15 cellular contexts compared by ENCODE assay signal in the genomic region with DNA sequence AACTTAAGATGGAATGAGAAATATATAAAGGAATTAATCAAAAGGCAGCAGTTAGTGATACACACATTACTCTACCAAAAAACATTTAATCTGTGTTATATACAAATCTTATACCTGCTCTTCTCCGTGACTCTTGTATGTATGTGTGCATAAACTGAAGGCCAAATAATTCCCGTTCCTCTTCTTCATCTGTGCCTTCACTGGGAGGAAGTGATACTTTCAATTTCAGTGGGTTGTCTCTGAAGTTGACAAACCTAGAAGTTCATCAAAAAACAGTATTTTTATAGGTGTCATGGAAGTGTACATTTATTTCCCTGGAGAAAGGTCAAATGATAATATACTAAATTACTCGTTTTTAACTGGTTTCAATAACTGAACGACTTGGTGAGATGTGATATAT. TPM values are rescaled to one million over a fixed set of nuclear protein-coding genes. Genes with fewer than 3 reads are reported as not detected.
A peak's percentile ranks its signal among the peaks of the same experiment; 100 is the strongest.
DNase-seq lines count a peak whose midpoint lies in the region; ATAC-seq and TF ChIP-seq lines count a peak whose summit lies in the region.
"Had no signal": no experiment of that assay in that cellular context is flagged by ENCODE, and none has a peak within 500 bp of the region (broad histone marks: within the 10 kb centered on the region; RNA-seq: fewer than 3 reads in every experiment).

No MANE protein-coding gene starts in this region.

- peaks cover 32% of the 10 kb centered on the region for H3K36me3 Mint-ChIP-seq in activated T-cell treated with anti-CD3 and anti-CD28 coated beads, Interleukin-2, amount 50 U/mL, for 24 hours (ENCODE audit: low read depth)
- H3K36me3 Mint-ChIP-seq in IgD-negative memory B cell, result peaks cover 3% of the 10 kb centered on the region
- peaks cover 14% of the 10 kb centered on the region for H3K36me3 Mint-ChIP-seq in nephron progenitor cell (ENCODE audit: low read depth)
- peaks cover 7% of the 10 kb centered on the region for H3K36me3 Mint-ChIP-seq in neural progenitor cell

- no peak overlapping the region for H3K4me3 Mint-ChIP-seq in activated T-cell treated with anti-CD3 and anti-CD28 coated beads, Interleukin-2, amount 50 U/mL, for 24 hours
- H3K4me3 Mint-ChIP-seq in IgD-negative memory B cell, result no peak overlapping the region
- H3K4me3 Mint-ChIP-seq in nephron progenitor cell, result no peak overlapping the region
- H3K4me3 Mint-ChIP-seq in neural progenitor cell, result no peak overlapping the region

- peaks cover 7% of the 10 kb centered on the region for H3F3A ChIP-seq in neural progenitor cell (ENCODE audit: low read depth)

- H3K4me1 Mint-ChIP-seq in activated T-cell treated with anti-CD3 and anti-CD28 coated beads, Interleukin-2, amount 50 U/mL, for 24 hours (ENCODE audit: low read depth), result peaks cover 9% of the 10 kb centered on the region
- H3K4me1 Mint-ChIP-seq in IgD-negative memory B cell, result peaks cover 9 to 13% (median 12%) of the 10 kb centered on the region in 3 donors
- H3K4me1 Mint-ChIP-seq in nephron progenitor cell, result no peaks in the 10 kb centered on the region
- H3K4me1 Mint-ChIP-seq in neural progenitor cell, result no peaks in the 10 kb centered on the region

- H3K9ac ChIP-seq in neural progenitor cell, result no peak overlapping the region

- no peaks in the 10 kb centered on the region for H3K9me3 Mint-ChIP-seq in activated T-cell treated with anti-CD3 and anti-CD28 coated beads, Interleukin-2, amount 50 U/mL, for 24 hours
- no peaks in the 10 kb centered on the region for H3K9me3 Mint-ChIP-seq in IgD-negative memory B cell
- no peaks in the 10 kb centered on the region for H3K9me3 Mint-ChIP-seq in nephron progenitor cell
- H3K9me3 Mint-ChIP-seq in neural progenitor cell, result no peaks in the 10 kb centered on the region

- H3K79me2 ChIP-seq in neural progenitor cell (ENCODE audit: low read depth), result no peaks in the 10 kb centered on the region

- H3K27me3 ChIP-seq in neural progenitor cell, result no peaks in the 10 kb centered on the region

- H3K27ac ChIP-seq in neural progenitor cell, result no peak overlapping the region
- H3K27ac ChIP-seq: lower lobe of right lung had no signal

- ATAC-seq in GM21723 (IDR thresholded peaks at IDR 0.05; ENCODE audit: unreplicated experiment), result peak; percentile 94
- ATAC-seq: lower lobe of right lung had no signal

- H3K27ac Mint-ChIP-seq in activated T-cell treated with anti-CD3 and anti-CD28 coated beads, Interleukin-2, amount 50 U/mL, for 24 hours, result peak overlapping the region; percentile 12
- H3K27ac Mint-ChIP-seq in IgD-negative memory B cell (peak overlapping the region in 2 of 3 donors; percentile 1 to 6), nephron progenitor cell (peak overlapping the region; percentile 31), neural progenitor cell (no peak overlapping the region)

- no peaks in the 10 kb centered on the region for H3K36me3 ChIP-seq in neural progenitor cell

- no peak overlapping the region for H3K4me3 ChIP-seq in neural progenitor cell
- H3K4me3 ChIP-seq: lower lobe of right lung had no signal

- no peak overlapping the region for H3K4me2 ChIP-seq in neural progenitor cell

- H2AFZ ChIP-seq in neural progenitor cell (replicated peaks), result no peak overlapping the region

- no peaks in the 10 kb centered on the region for H4K20me1 ChIP-seq in neural progenitor cell (ENCODE audit: low read depth)

- TF ChIP-seq CTCF in nephron progenitor cell (IDR thresholded peaks at IDR 0.05), result no peak
- no peak for TF ChIP-seq CTCF in neural progenitor cell (IDR thresholded peaks at IDR 0.05)

- no peaks in the 10 kb centered on the region for H3K9me3 ChIP-seq in neural progenitor cell (ENCODE audit: low read depth)
- H3K9me3 ChIP-seq: lower lobe of right lung had no signal

- H3K4me1 ChIP-seq in neural progenitor cell, result no peaks in the 10 kb centered on the region
- H3K4me1 ChIP-seq: lower lobe of right lung had no signal

- H3K27me3 Mint-ChIP-seq in activated T-cell treated with anti-CD3 and anti-CD28 coated beads, Interleukin-2, amount 50 U/mL, for 24 hours, result no peaks in the 10 kb centered on the region
- no peaks in the 10 kb centered on the region for H3K27me3 Mint-ChIP-seq in IgD-negative memory B cell
- peaks cover 2% of the 10 kb centered on the region for H3K27me3 Mint-ChIP-seq in nephron progenitor cell (ENCODE audit: low read depth, poor library complexity)
- no peaks in the 10 kb centered on the region for H3K27me3 Mint-ChIP-seq in neural progenitor cell (ENCODE audit: insufficient read depth, low read depth)

- no peak for DNase-seq in activated T-cell treated with anti-CD3 and anti-CD28 coated beads, Interleukin-2, amount 50 U/mL, for 24 hours
- DNase-seq in activated T-cell treated with anti-CD3 and anti-CD28 coated beads, Interleukin-2, amount 50 U/mL, for 48 hours, result no peak
- no peak for DNase-seq in nephron progenitor cell
- DNase-seq in activated effector memory CD4-positive, alpha-beta T cell treated with anti-CD3 and anti-CD28 coated beads, Interleukin-2, amount 50 U/mL, for 16 hours, result no peak
- DNase-seq in neural progenitor cell (ENCODE audit: low spot score), result no peak
- no peak for DNase-seq in amygdala (lab: John Stamatoyannopoulos, UW)
- DNase-seq: cerebellar nuclear complex, EL, H7, lower lobe of right lung, NCI-H526 treated with DMSO at 0.1 percent for 48 hours, T-helper 9 cell, trophoblast cell had no signal

RNA-seq across cellular contexts. Expression of gene TRMT13, which starts 19.3 kb away (rescaled TPM):
- polyA plus RNA-seq in IgD-negative memory B cell, result 11.9 TPM
- 19.7 and 28.8 TPM in 2 replicates for total RNA-seq in neural progenitor cell (ENCODE audit: low replicate concordance)

RNA-seq across cellular contexts. Expression of gene SASS6, which starts 19.5 kb away (rescaled TPM):
- 3.6 TPM for polyA plus RNA-seq in IgD-negative memory B cell
- total RNA-seq in neural progenitor cell (ENCODE audit: low replicate concordance), result 16.7 and 31.7 TPM in 2 replicates

RNA-seq across cellular contexts. Expression of gene LRRC39, which starts 25.8 kb away (rescaled TPM):
- polyA plus RNA-seq in IgD-negative memory B cell, result not detected
- total RNA-seq in neural progenitor cell (ENCODE audit: low replicate concordance), result 0.54 and 0.87 TPM in 2 replicates
